In the genomic region with DNA sequence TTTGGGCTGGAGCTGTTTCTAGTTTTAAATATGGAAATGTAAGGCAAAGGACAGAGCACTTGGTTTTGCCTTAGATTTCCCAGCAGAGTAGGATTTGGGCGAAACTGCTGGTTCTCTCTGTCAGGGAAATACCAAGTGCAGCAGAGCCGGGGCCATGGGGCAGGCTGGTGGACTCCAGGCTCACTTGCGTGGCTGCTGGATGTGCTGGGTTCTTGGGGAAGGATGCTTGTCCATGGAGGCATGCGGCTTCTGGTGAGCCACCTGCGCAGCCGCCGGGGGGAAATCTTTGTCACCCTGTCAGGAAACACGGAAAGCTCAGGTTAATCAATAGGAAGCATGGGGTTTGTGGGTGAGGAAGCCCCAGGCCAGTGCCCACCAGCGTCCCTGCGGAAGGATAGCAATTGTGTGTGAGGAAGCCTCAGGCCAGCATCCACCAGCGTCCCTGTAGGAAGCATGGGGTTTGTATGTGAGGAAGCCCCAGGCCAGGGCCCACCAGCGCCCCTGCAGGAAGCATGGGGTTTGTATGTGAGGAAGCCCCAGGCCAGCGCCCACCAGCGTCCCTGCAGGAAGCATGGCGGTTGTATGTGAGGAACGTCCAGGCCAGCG, we compare ENCODE assay signal across 20 cellular contexts.
DNase-seq lines count a peak whose midpoint lies in the region; ATAC-seq and TF ChIP-seq lines count a peak whose summit lies in the region.
"Had no signal": no experiment of that assay in that cellular context is flagged by ENCODE, and none has a peak within 500 bp of the region (broad histone marks: within the 10 kb centered on the region; RNA-seq: fewer than 3 reads in every experiment).

No MANE protein-coding gene starts in this region.

- H3K36me3 Mint-ChIP-seq in activated naive CD4-positive, alpha-beta T cell treated with anti-CD3 and anti-CD28 coated beads, Interleukin-2, amount 10 ng/mL, durations not matched to agents 7 days and 5 days = peaks cover 38% of the 10 kb centered on the region
- peaks cover 62% of the 10 kb centered on the region for H3K36me3 Mint-ChIP-seq in endothelial cell (ENCODE audit: low read depth, unreplicated experiment)
- H3K36me3 Mint-ChIP-seq in stimulated activated effector memory CD8-positive, alpha-beta T cell treated with anti-CD3 and anti-CD28 coated beads, Interleukin-12 subunit alpha, Interleukin-12 subunit beta, amount 100 ng/mL, for 72 hours = peaks cover 36% of the 10 kb centered on the region
- peaks cover 30% of the 10 kb centered on the region for H3K36me3 Mint-ChIP-seq in Caco-2 (ENCODE audit: insufficient read depth, unreplicated experiment)

- no peaks in the 10 kb centered on the region for H3K27me3 ChIP-seq in Caco-2 (replicated peaks; ENCODE audit: control insufficient read depth, insufficient read depth, low read length)
- H3K27me3 ChIP-seq: SJCRH30 had no signal

- POLR2A ChIA-PET in Caco-2 (lab: Charles Lee) = no interaction called here

- H3K27ac Mint-ChIP-seq in activated naive CD4-positive, alpha-beta T cell treated with anti-CD3 and anti-CD28 coated beads, Interleukin-2, amount 10 ng/mL, durations not matched to agents 7 days and 5 days = peak overlapping the region; percentile 37
- no peak overlapping the region for H3K27ac Mint-ChIP-seq in endothelial cell (ENCODE audit: unreplicated experiment)
- H3K27ac Mint-ChIP-seq in stimulated activated effector memory CD8-positive, alpha-beta T cell treated with anti-CD3 and anti-CD28 coated beads, Interleukin-12 subunit alpha, Interleukin-12 subunit beta, amount 100 ng/mL, for 72 hours = peak overlapping the region; percentile 68
- H3K27ac Mint-ChIP-seq in Caco-2 (ENCODE audit: unreplicated experiment) = no peak overlapping the region
- H3K27ac Mint-ChIP-seq: CD4-positive, CD25-positive, alpha-beta regulatory T cell had no signal

- H3K36me3 ChIP-seq in Caco-2 (ENCODE audit: control insufficient read depth, insufficient read depth, low read length) = peaks cover 2% of the 10 kb centered on the region; the same call in 1 of the 2 replicates
- H3K36me3 ChIP-seq: SJCRH30 had no signal

- no peak overlapping the region for H3K4me3 Mint-ChIP-seq in activated naive CD4-positive, alpha-beta T cell treated with anti-CD3 and anti-CD28 coated beads, Interleukin-2, amount 10 ng/mL, durations not matched to agents 7 days and 5 days
- H3K4me3 Mint-ChIP-seq in endothelial cell (ENCODE audit: unreplicated experiment) (peak overlapping the region; percentile 34), Caco-2 (ENCODE audit: unreplicated experiment) (no peak overlapping the region)
- H3K4me3 Mint-ChIP-seq in stimulated activated effector memory CD8-positive, alpha-beta T cell treated with anti-CD3 and anti-CD28 coated beads, Interleukin-12 subunit alpha, Interleukin-12 subunit beta, amount 100 ng/mL, for 72 hours = no peak overlapping the region
- H3K4me3 Mint-ChIP-seq: CD4-positive, CD25-positive, alpha-beta regulatory T cell had no signal

- CTCF ChIA-PET in activated naive CD4-positive, alpha-beta T cell treated with anti-CD3 and anti-CD28 coated beads, Interleukin-2, amount 10 ng/mL, durations not matched to agents 7 days and 5 days (lab: Charles Lee) = no interaction called here
- CTCF ChIA-PET in Caco-2 (lab: Charles Lee) = no interaction called here

- no peaks in the 10 kb centered on the region for H3K9me3 ChIP-seq in Caco-2
- H3K9me3 ChIP-seq: SJCRH30 had no signal

- no peak for DNase-seq in activated naive CD4-positive, alpha-beta T cell treated with anti-CD3 and anti-CD28 coated beads, Interleukin-2, amount 10 ng/mL, durations not matched to agents 7 days and 5 days
- no peak for DNase-seq in activated naive CD4-positive, alpha-beta T cell treated with Interleukin-2 at 50 U/mL for 16 hours
- DNase-seq in UCSD-AML1 (lab: John Stamatoyannopoulos, UW; ENCODE audit: unreplicated experiment) = peak; percentile 48
- no peak for DNase-seq in endothelial cell (ENCODE audit: low spot score)
- no peak for DNase-seq in stimulated activated effector memory CD8-positive, alpha-beta T cell treated with anti-CD3 and anti-CD28 coated beads, Interleukin-12 subunit alpha, Interleukin-12 subunit beta, amount 100 ng/mL, for 72 hours (ENCODE audit: low spot score in 2 of 2)
- no peak for DNase-seq in Caco-2
- no peak for DNase-seq in GM20000 (ENCODE audit: low spot score)
- no peak for DNase-seq in NCI-H1417 treated with DMSO at 0.1 percent for 48 hours (lab: John Stamatoyannopoulos, UW)
- DNase-seq: CD4-positive, CD25-positive, alpha-beta regulatory T cell; DND-41; HCEC 1CT; MM.1S; NCI-H1092; NCI-H146; NCI-H2029 treated with DMSO at 0.1 percent for 48 hours; NCI-H226; NCI-H510A treated with DMSO at 0.1 percent for 48 hours; NCI-H748 treated with DMSO at 0.1 percent for 48 hours; SJCRH30 had no signal

- BruUV-seq in Caco-2 (replicated peaks; lab: Mats Ljungman, UMichigan) = no TSS peak

- intact Hi-C loops in Caco-2 (cut with micrococcal nuclease; ENCODE audit: unreplicated experiment) = no loop called here

- TF ChIP-seq CTCF in endothelial cell (IDR thresholded peaks at IDR 0.05; ENCODE audit: unreplicated experiment) (no peak), Caco-2 (IDR thresholded peaks at IDR 0.05; ENCODE audit: insufficient read depth in 1 of 2, low read depth in 1 of 2, low read length in 1 of 2, severe bottlenecking in 1 of 2, unreplicated experiment in 1 of 2) (no peak), GM20000 (IDR thresholded peaks at IDR 0.05; ENCODE audit: extremely low read depth, missing control alignments) (no peak)

- peaks cover 3% of the 10 kb centered on the region for H3K9me3 Mint-ChIP-seq in activated naive CD4-positive, alpha-beta T cell treated with anti-CD3 and anti-CD28 coated beads, Interleukin-2, amount 10 ng/mL, durations not matched to agents 7 days and 5 days
- H3K9me3 Mint-ChIP-seq in endothelial cell (ENCODE audit: unreplicated experiment) (no peaks in the 10 kb centered on the region), Caco-2 (ENCODE audit: unreplicated experiment) (no peaks in the 10 kb centered on the region)
- H3K9me3 Mint-ChIP-seq in stimulated activated effector memory CD8-positive, alpha-beta T cell treated with anti-CD3 and anti-CD28 coated beads, Interleukin-12 subunit alpha, Interleukin-12 subunit beta, amount 100 ng/mL, for 72 hours = no peaks in the 10 kb centered on the region

- H3K27me3 Mint-ChIP-seq in activated naive CD4-positive, alpha-beta T cell treated with anti-CD3 and anti-CD28 coated beads, Interleukin-2, amount 10 ng/mL, durations not matched to agents 7 days and 5 days = no peaks in the 10 kb centered on the region
- H3K27me3 Mint-ChIP-seq in endothelial cell (ENCODE audit: unreplicated experiment) = peaks cover 16% of the 10 kb centered on the region
- H3K27me3 Mint-ChIP-seq in Caco-2 (ENCODE audit: insufficient read depth, unreplicated experiment) = peaks cover 3% of the 10 kb centered on the region
- H3K27me3 Mint-ChIP-seq: CD4-positive, CD25-positive, alpha-beta regulatory T cell had no signal

- ATAC-seq in stimulated activated effector memory CD8-positive, alpha-beta T cell treated with anti-CD3 and anti-CD28 coated beads, Interleukin-12 subunit alpha, Interleukin-12 subunit beta, amount 100 ng/mL, for 72 hours = no peak
- ATAC-seq: Panc1 had no signal

- H3K4me1 ChIP-seq in Caco-2 = no peaks in the 10 kb centered on the region
- H3K4me1 ChIP-seq: SJCRH30 had no signal

- no peak overlapping the region for H3K4me3 ChIP-seq in Caco-2 (ENCODE audit: low read depth, low read length)
- H3K4me3 ChIP-seq: SJCRH30 had no signal

- H3K4me1 Mint-ChIP-seq in activated naive CD4-positive, alpha-beta T cell treated with anti-CD3 and anti-CD28 coated beads, Interleukin-2, amount 10 ng/mL, durations not matched to agents 7 days and 5 days = no peaks in the 10 kb centered on the region
- H3K4me1 Mint-ChIP-seq in endothelial cell (ENCODE audit: unreplicated experiment) = peaks cover 13% of the 10 kb centered on the region
- H3K4me1 Mint-ChIP-seq in stimulated activated effector memory CD8-positive, alpha-beta T cell treated with anti-CD3 and anti-CD28 coated beads, Interleukin-12 subunit alpha, Interleukin-12 subunit beta, amount 100 ng/mL, for 72 hours = peaks cover 24% of the 10 kb centered on the region
- no peaks in the 10 kb centered on the region for H3K4me1 Mint-ChIP-seq in Caco-2 (ENCODE audit: low read depth, unreplicated experiment)

Comparison
In these comparisons a context has a peak if more than half of its experiments do, and no peak if none do; other contexts are left out.
1. H3K27ac Mint-ChIP-seq: peak in activated naive CD4-positive, alpha-beta T cell treated with anti-CD3 and anti-CD28 coated beads, Interleukin-2, amount 10 ng/mL, durations not matched to agents 7 days and 5 days (single experiment) and stimulated activated effector memory CD8-positive, alpha-beta T cell treated with anti-CD3 and anti-CD28 coated beads, Interleukin-12 subunit alpha, Interleukin-12 subunit beta, amount 100 ng/mL, for 72 hours (single experiment); none in endothelial cell (single experiment) and Caco-2 (single experiment).